Comparison of ENCODE assay signal across 1 cellular context in the genomic region with DNA sequence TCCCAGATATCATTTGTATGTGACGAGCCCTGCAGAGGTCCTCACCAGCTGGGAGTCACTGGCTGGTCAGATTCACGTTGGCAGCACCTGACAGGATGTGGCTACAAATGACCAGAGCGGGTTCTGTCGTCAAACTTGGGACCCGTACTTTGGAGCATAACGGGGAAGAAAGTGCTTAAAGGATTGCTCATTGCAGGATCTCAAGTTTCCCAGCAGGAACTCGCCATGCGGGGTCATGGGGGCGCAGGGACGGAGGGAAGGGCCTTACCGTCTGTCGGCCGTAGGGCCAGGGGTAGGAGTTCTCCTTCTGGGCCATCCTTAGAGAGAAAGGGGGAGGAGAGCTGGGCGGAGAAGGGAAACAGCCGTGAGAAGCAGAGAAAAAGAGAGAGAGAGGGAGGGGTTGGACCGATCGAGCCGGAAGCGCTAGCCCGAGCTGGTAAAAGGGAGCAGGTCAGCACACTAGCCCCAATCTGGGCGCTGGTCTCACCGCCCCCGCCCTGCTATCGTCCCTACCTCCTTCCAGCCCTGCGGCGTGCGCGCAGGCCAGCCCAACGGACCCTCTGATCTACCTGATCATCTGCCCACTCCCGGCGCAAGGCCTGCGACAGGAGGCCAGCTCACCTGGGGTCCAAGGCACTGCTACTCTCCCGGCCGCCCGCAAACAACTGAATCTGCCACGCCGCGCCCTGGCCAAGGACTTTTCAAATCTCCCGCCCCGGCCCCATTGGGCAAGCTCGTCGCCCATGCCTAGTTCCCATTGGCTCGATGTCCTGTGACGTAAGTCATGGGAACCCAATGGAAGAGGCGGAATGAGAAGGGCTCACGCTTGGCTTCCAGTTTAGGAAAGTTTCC.
TF ChIP-seq lines count a peak whose summit lies in the region.

A gene (minus strand): TSS at position 667 of the 852 bp plus-strand sequence. CDS start 351 bp downstream, at position 316.

TF ChIP-seq in K562, 482 proteins besides CTCF, POLR2A, EP300 and RAD21 (continued from another document and continues in another):
- TF ChIP-seq, protein P1, sequence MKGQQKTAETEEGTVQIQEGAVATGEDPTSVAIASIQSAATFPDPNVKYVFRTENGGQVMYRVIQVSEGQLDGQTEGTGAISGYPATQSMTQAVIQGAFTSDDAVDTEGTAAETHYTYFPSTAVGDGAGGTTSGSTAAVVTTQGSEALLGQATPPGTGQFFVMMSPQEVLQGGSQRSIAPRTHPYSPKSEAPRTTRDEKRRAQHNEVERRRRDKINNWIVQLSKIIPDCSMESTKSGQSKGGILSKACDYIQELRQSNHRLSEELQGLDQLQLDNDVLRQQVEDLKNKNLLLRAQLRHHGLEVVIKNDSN (CRISPR knock-in tag; IDR thresholded peaks at IDR 0.05): 0 out of 2 replicates have a peak, but pooled peaks have one; percentile 5
- TF ChIP-seq HMGN3 (IDR thresholded peaks at IDR 0.05; ENCODE audit: borderline replicate concordance, extremely low read depth, insufficient read length, low read depth, low read length): peak; percentile 61
- TF ChIP-seq, protein P2, sequence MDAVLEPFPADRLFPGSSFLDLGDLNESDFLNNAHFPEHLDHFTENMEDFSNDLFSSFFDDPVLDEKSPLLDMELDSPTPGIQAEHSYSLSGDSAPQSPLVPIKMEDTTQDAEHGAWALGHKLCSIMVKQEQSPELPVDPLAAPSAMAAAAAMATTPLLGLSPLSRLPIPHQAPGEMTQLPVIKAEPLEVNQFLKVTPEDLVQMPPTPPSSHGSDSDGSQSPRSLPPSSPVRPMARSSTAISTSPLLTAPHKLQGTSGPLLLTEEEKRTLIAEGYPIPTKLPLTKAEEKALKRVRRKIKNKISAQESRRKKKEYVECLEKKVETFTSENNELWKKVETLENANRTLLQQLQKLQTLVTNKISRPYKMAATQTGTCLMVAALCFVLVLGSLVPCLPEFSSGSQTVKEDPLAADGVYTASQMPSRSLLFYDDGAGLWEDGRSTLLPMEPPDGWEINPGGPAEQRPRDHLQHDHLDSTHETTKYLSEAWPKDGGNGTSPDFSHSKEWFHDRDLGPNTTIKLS (IDR thresholded peaks at IDR 0.05; ENCODE audit: borderline replicate concordance, low read depth): peak; percentile 88; the same call in 1 of the 2 replicates
- TF ChIP-seq ZKSCAN1 (IDR thresholded peaks at IDR 0.05; ENCODE audit: low read depth, low read length): no peak
- peak; percentile 79 for TF ChIP-seq SIN3B (IDR thresholded peaks at IDR 0.05; ENCODE audit: low read depth)
- TF ChIP-seq MXI1 (IDR thresholded peaks at IDR 0.05; ENCODE audit: low read depth, low read length): peak; percentile 79; the same call in 1 of the 2 replicates
- no peak for TF ChIP-seq ZNF444 (CRISPR knock-in tag; IDR thresholded peaks at IDR 0.05)
- TF ChIP-seq TRIM24 (IDR thresholded peaks at IDR 0.05): no peak; a peak in 1 of 4 replicates
- TF ChIP-seq, protein P3, sequence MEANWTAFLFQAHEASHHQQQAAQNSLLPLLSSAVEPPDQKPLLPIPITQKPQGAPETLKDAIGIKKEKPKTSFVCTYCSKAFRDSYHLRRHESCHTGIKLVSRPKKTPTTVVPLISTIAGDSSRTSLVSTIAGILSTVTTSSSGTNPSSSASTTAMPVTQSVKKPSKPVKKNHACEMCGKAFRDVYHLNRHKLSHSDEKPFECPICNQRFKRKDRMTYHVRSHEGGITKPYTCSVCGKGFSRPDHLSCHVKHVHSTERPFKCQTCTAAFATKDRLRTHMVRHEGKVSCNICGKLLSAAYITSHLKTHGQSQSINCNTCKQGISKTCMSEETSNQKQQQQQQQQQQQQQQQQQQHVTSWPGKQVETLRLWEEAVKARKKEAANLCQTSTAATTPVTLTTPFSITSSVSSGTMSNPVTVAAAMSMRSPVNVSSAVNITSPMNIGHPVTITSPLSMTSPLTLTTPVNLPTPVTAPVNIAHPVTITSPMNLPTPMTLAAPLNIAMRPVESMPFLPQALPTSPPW (CRISPR knock-in tag; IDR thresholded peaks at IDR 0.05): peak; percentile 28; the same call in 1 of the 2 replicates
- TF ChIP-seq ZNF197 (CRISPR knock-in tag; IDR thresholded peaks at IDR 0.05; ENCODE audit: low read depth): no peak
- TF ChIP-seq PHB2 (IDR thresholded peaks at IDR 0.05; ENCODE audit: low read depth): no peak
- TF ChIP-seq, protein P4, sequence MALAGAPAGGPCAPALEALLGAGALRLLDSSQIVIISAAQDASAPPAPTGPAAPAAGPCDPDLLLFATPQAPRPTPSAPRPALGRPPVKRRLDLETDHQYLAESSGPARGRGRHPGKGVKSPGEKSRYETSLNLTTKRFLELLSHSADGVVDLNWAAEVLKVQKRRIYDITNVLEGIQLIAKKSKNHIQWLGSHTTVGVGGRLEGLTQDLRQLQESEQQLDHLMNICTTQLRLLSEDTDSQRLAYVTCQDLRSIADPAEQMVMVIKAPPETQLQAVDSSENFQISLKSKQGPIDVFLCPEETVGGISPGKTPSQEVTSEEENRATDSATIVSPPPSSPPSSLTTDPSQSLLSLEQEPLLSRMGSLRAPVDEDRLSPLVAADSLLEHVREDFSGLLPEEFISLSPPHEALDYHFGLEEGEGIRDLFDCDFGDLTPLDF (CRISPR knock-in tag; IDR thresholded peaks at IDR 0.05): peak; percentile 95
- 0 out of 2 replicates have a peak, but pooled peaks have one; percentile 39 for TF ChIP-seq ZNF263 (CRISPR knock-in tag; IDR thresholded peaks at IDR 0.05; ENCODE audit: borderline replicate concordance)
- TF ChIP-seq, protein P5, sequence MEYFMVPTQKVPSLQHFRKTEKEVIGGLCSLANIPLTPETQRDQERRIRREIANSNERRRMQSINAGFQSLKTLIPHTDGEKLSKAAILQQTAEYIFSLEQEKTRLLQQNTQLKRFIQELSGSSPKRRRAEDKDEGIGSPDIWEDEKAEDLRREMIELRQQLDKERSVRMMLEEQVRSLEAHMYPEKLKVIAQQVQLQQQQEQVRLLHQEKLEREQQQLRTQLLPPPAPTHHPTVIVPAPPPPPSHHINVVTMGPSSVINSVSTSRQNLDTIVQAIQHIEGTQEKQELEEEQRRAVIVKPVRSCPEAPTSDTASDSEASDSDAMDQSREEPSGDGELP (CRISPR knock-in tag; IDR thresholded peaks at IDR 0.05; ENCODE audit: borderline replicate concordance): peak; percentile 84
- TF ChIP-seq HMG20B (CRISPR knock-in tag; IDR thresholded peaks at IDR 0.05): no peak
- no peak for TF ChIP-seq TSC22D4 (tag; IDR thresholded peaks at IDR 0.05)
- peak; percentile 72 for TF ChIP-seq ZFX (CRISPR knock-in tag; IDR thresholded peaks at IDR 0.05)
- TF ChIP-seq, protein P6, sequence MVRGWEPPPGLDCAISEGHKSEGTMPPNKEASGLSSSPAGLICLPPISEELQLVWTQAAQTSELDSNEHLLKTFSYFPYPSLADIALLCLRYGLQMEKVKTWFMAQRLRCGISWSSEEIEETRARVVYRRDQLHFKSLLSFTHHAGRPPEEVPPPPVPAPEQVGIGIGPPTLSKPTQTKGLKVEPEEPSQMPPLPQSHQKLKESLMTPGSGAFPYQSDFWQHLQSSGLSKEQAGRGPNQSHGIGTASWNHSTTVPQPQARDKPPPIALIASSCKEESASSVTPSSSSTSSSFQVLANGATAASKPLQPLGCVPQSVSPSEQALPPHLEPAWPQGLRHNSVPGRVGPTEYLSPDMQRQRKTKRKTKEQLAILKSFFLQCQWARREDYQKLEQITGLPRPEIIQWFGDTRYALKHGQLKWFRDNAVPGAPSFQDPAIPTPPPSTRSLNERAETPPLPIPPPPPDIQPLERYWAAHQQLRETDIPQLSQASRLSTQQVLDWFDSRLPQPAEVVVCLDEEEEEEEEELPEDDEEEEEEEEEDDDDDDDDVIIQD (CRISPR knock-in tag; IDR thresholded peaks at IDR 0.05): no peak
- TF ChIP-seq, protein P7, sequence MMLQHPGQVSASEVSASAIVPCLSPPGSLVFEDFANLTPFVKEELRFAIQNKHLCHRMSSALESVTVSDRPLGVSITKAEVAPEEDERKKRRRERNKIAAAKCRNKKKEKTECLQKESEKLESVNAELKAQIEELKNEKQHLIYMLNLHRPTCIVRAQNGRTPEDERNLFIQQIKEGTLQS (IDR thresholded peaks at IDR 0.05): 0 out of 2 replicates have a peak, but pooled peaks have one; percentile 11
- TF ChIP-seq, protein P7 (CRISPR knock-in tag; conservative IDR thresholded peaks at IDR 0.05): no peak; the same call in 1 of the 2 replicates
- TF ChIP-seq ZBED1 (IDR thresholded peaks at IDR 0.05): no peak
- TF ChIP-seq DIDO1 (tag; IDR thresholded peaks at IDR 0.05; ENCODE audit: low read depth): no peak
- peak; percentile 32; the same call in 1 of the 2 replicates for TF ChIP-seq TEAD4 (IDR thresholded peaks at IDR 0.05; ENCODE audit: low read length)
- no peak for TF ChIP-seq TEAD4 (CRISPR knock-in tag; IDR thresholded peaks at IDR 0.05; ENCODE audit: borderline replicate concordance)
- peak; percentile 50 for TF ChIP-seq CREB1 (IDR thresholded peaks at IDR 0.05)
- TF ChIP-seq CREB1 (CRISPR knock-in tag; IDR thresholded peaks at IDR 0.05): peak; percentile 83
- peak; percentile 80 to 98; a peak in 3 of 4 replicates for TF ChIP-seq HDAC1 (IDR thresholded peaks at IDR 0.05)
- TF ChIP-seq, protein P8, sequence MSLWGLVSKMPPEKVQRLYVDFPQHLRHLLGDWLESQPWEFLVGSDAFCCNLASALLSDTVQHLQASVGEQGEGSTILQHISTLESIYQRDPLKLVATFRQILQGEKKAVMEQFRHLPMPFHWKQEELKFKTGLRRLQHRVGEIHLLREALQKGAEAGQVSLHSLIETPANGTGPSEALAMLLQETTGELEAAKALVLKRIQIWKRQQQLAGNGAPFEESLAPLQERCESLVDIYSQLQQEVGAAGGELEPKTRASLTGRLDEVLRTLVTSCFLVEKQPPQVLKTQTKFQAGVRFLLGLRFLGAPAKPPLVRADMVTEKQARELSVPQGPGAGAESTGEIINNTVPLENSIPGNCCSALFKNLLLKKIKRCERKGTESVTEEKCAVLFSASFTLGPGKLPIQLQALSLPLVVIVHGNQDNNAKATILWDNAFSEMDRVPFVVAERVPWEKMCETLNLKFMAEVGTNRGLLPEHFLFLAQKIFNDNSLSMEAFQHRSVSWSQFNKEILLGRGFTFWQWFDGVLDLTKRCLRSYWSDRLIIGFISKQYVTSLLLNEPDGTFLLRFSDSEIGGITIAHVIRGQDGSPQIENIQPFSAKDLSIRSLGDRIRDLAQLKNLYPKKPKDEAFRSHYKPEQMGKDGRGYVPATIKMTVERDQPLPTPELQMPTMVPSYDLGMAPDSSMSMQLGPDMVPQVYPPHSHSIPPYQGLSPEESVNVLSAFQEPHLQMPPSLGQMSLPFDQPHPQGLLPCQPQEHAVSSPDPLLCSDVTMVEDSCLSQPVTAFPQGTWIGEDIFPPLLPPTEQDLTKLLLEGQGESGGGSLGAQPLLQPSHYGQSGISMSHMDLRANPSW (CRISPR knock-in tag; IDR thresholded peaks at IDR 0.05): 0 out of 2 replicates have a peak, but pooled peaks have one; percentile 64
- TF ChIP-seq SIN3A (IDR thresholded peaks at IDR 0.05; ENCODE audit: borderline replicate concordance in 2 of 2, control insufficient read depth in 1 of 2, low read depth in 2 of 2, low read length in 2 of 2): peak; percentile 74 to 83
- TF ChIP-seq TOE1 (IDR thresholded peaks at IDR 0.05; ENCODE audit: borderline replicate concordance): no peak
- peak; percentile 81; the same call in 1 of the 2 replicates for TF ChIP-seq TOE1 (CRISPR knock-in tag; IDR thresholded peaks at IDR 0.05; ENCODE audit: borderline replicate concordance, low read depth)
- peak; percentile 99 for TF ChIP-seq EP400 (IDR thresholded peaks at IDR 0.05)
- TF ChIP-seq, protein P9, sequence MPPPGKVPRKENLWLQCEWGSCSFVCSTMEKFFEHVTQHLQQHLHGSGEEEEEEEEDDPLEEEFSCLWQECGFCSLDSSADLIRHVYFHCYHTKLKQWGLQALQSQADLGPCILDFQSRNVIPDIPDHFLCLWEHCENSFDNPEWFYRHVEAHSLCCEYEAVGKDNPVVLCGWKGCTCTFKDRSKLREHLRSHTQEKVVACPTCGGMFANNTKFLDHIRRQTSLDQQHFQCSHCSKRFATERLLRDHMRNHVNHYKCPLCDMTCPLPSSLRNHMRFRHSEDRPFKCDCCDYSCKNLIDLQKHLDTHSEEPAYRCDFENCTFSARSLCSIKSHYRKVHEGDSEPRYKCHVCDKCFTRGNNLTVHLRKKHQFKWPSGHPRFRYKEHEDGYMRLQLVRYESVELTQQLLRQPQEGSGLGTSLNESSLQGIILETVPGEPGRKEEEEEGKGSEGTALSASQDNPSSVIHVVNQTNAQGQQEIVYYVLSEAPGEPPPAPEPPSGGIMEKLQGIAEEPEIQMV (tag; conservative IDR thresholded peaks at IDR 0.05; ENCODE audit: low read depth): no peak
- TF ChIP-seq, protein P10, sequence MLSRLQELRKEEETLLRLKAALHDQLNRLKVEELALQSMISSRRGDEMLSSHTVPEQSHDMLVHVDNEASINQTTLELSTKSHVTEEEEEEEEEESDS (CRISPR knock-in tag; IDR thresholded peaks at IDR 0.05): no peak
- TF ChIP-seq, protein P11, sequence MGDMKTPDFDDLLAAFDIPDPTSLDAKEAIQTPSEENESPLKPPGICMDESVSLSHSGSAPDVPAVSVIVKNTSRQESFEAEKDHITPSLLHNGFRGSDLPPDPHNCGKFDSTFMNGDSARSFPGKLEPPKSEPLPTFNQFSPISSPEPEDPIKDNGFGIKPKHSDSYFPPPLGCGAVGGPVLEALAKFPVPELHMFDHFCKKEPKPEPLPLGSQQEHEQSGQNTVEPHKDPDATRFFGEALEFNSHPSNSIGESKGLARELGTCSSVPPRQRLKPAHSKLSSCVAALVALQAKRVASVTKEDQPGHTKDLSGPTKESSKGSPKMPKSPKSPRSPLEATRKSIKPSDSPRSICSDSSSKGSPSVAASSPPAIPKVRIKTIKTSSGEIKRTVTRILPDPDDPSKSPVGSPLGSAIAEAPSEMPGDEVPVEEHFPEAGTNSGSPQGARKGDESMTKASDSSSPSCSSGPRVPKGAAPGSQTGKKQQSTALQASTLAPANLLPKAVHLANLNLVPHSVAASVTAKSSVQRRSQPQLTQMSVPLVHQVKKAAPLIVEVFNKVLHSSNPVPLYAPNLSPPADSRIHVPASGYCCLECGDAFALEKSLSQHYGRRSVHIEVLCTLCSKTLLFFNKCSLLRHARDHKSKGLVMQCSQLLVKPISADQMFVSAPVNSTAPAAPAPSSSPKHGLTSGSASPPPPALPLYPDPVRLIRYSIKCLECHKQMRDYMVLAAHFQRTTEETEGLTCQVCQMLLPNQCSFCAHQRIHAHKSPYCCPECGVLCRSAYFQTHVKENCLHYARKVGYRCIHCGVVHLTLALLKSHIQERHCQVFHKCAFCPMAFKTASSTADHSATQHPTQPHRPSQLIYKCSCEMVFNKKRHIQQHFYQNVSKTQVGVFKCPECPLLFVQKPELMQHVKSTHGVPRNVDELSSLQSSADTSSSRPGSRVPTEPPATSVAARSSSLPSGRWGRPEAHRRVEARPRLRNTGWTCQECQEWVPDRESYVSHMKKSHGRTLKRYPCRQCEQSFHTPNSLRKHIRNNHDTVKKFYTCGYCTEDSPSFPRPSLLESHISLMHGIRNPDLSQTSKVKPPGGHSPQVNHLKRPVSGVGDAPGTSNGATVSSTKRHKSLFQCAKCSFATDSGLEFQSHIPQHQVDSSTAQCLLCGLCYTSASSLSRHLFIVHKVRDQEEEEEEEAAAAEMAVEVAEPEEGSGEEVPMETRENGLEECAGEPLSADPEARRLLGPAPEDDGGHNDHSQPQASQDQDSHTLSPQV (IDR thresholded peaks at IDR 0.05): no peak
- TF ChIP-seq MYC (IDR thresholded peaks at IDR 0.05; ENCODE audit: low read depth, low read length): peak; percentile 87
- TF ChIP-seq MYC (CRISPR knock-in tag; IDR thresholded peaks at IDR 0.05; ENCODE audit: borderline replicate concordance, low read depth): 0 out of 2 replicates have a peak, but pooled peaks have one; percentile 56
- peak in 1 of 2 experiments; percentile 27; a peak in 1 of 4 replicates for TF ChIP-seq KDM1A (IDR thresholded peaks at IDR 0.05)
